ENCODE assay signal across 1 cellular context in the genomic region with DNA sequence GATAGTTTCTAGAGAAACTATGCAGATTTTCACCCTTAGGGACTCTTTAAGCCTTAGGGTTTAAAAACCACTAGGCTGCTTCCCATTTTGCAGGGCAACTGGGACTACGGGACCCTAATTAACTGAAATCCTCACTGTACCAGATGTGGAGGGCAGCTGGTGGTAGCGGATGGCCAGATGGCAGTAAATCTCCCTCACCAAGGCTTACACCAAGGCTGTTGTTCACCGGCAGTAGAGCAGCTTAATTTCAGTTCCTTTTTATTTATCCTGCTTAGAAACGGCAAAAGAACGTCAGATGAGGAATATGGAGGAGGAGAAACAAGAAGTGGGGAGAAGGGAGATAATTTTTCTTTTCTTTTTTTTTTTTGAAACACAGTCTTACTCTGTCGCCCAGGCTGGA.
A peak's percentile ranks its signal among the peaks of the same experiment; 100 is the strongest.
TF ChIP-seq lines count a peak whose summit lies in the region.

No MANE protein-coding gene starts in this region.

TF ChIP-seq in GM12878, 131 proteins besides CTCF, POLR2A, EP300 and RAD21 (continued from another document):
- TF ChIP-seq, protein P1, sequence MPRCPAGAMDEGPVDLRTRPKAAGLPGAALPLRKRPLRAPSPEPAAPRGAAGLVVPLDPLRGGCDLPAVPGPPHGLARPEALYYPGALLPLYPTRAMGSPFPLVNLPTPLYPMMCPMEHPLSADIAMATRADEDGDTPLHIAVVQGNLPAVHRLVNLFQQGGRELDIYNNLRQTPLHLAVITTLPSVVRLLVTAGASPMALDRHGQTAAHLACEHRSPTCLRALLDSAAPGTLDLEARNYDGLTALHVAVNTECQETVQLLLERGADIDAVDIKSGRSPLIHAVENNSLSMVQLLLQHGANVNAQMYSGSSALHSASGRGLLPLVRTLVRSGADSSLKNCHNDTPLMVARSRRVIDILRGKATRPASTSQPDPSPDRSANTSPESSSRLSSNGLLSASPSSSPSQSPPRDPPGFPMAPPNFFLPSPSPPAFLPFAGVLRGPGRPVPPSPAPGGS (IDR thresholded peaks at IDR 0.05; ENCODE audit: borderline replicate concordance, insufficient read depth, low read depth, low read length, poor library complexity, severe bottlenecking): no peak
- TF ChIP-seq, protein P2, sequence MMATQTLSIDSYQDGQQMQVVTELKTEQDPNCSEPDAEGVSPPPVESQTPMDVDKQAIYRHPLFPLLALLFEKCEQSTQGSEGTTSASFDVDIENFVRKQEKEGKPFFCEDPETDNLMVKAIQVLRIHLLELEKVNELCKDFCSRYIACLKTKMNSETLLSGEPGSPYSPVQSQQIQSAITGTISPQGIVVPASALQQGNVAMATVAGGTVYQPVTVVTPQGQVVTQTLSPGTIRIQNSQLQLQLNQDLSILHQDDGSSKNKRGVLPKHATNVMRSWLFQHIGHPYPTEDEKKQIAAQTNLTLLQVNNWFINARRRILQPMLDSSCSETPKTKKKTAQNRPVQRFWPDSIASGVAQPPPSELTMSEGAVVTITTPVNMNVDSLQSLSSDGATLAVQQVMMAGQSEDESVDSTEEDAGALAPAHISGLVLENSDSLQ (IDR thresholded peaks at IDR 0.05): no peak
- TF ChIP-seq NR2C2 (IDR thresholded peaks at IDR 0.05; ENCODE audit: borderline replicate concordance, control insufficient read depth, insufficient read length, low read depth): no peak
- TF ChIP-seq HDGF (IDR thresholded peaks at IDR 0.05): no peak
- no peak for TF ChIP-seq PML (IDR thresholded peaks at IDR 0.05; ENCODE audit: low read length)
- TF ChIP-seq FOS (IDR thresholded peaks at IDR 0.05; ENCODE audit: borderline replicate concordance, extremely low read depth, insufficient read length): no peak
- TF ChIP-seq, protein P3, sequence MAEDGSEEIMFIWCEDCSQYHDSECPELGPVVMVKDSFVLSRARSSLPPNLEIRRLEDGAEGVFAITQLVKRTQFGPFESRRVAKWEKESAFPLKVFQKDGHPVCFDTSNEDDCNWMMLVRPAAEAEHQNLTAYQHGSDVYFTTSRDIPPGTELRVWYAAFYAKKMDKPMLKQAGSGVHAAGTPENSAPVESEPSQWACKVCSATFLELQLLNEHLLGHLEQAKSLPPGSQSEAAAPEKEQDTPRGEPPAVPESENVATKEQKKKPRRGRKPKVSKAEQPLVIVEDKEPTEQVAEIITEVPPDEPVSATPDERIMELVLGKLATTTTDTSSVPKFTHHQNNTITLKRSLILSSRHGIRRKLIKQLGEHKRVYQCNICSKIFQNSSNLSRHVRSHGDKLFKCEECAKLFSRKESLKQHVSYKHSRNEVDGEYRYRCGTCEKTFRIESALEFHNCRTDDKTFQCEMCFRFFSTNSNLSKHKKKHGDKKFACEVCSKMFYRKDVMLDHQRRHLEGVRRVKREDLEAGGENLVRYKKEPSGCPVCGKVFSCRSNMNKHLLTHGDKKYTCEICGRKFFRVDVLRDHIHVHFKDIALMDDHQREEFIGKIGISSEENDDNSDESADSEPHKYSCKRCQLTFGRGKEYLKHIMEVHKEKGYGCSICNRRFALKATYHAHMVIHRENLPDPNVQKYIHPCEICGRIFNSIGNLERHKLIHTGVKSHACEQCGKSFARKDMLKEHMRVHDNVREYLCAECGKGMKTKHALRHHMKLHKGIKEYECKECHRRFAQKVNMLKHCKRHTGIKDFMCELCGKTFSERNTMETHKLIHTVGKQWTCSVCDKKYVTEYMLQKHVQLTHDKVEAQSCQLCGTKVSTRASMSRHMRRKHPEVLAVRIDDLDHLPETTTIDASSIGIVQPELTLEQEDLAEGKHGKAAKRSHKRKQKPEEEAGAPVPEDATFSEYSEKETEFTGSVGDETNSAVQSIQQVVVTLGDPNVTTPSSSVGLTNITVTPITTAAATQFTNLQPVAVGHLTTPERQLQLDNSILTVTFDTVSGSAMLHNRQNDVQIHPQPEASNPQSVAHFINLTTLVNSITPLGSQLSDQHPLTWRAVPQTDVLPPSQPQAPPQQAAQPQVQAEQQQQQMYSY (CRISPR knock-in tag; IDR thresholded peaks at IDR 0.05): no peak
- no peak for TF ChIP-seq SMAD5 (IDR thresholded peaks at IDR 0.05; ENCODE audit: low read depth)
- no peak for TF ChIP-seq NFXL1 (IDR thresholded peaks at IDR 0.05; ENCODE audit: borderline replicate concordance)
- TF ChIP-seq RAD51 (IDR thresholded peaks at IDR 0.05): no peak
- TF ChIP-seq ZNF622 (IDR thresholded peaks at IDR 0.05): no peak
- TF ChIP-seq SREBF2 (IDR thresholded peaks at IDR 0.05; ENCODE audit: low read length): no peak
- TF ChIP-seq, protein P4, sequence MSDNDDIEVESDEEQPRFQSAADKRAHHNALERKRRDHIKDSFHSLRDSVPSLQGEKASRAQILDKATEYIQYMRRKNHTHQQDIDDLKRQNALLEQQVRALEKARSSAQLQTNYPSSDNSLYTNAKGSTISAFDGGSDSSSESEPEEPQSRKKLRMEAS (IDR thresholded peaks at IDR 0.05; ENCODE audit: low read depth, low read length): no peak
- no peak for TF ChIP-seq MEF2A (IDR thresholded peaks at IDR 0.05; ENCODE audit: insufficient read depth, low read depth, low read length)
- TF ChIP-seq GABPA (IDR thresholded peaks at IDR 0.05; ENCODE audit: low read depth): no peak
- TF ChIP-seq, protein P5, sequence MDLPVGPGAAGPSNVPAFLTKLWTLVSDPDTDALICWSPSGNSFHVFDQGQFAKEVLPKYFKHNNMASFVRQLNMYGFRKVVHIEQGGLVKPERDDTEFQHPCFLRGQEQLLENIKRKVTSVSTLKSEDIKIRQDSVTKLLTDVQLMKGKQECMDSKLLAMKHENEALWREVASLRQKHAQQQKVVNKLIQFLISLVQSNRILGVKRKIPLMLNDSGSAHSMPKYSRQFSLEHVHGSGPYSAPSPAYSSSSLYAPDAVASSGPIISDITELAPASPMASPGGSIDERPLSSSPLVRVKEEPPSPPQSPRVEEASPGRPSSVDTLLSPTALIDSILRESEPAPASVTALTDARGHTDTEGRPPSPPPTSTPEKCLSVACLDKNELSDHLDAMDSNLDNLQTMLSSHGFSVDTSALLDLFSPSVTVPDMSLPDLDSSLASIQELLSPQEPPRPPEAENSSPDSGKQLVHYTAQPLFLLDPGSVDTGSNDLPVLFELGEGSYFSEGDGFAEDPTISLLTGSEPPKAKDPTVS (IDR thresholded peaks at IDR 0.05; ENCODE audit: low read depth, low read length): no peak
- TF ChIP-seq, protein P6, sequence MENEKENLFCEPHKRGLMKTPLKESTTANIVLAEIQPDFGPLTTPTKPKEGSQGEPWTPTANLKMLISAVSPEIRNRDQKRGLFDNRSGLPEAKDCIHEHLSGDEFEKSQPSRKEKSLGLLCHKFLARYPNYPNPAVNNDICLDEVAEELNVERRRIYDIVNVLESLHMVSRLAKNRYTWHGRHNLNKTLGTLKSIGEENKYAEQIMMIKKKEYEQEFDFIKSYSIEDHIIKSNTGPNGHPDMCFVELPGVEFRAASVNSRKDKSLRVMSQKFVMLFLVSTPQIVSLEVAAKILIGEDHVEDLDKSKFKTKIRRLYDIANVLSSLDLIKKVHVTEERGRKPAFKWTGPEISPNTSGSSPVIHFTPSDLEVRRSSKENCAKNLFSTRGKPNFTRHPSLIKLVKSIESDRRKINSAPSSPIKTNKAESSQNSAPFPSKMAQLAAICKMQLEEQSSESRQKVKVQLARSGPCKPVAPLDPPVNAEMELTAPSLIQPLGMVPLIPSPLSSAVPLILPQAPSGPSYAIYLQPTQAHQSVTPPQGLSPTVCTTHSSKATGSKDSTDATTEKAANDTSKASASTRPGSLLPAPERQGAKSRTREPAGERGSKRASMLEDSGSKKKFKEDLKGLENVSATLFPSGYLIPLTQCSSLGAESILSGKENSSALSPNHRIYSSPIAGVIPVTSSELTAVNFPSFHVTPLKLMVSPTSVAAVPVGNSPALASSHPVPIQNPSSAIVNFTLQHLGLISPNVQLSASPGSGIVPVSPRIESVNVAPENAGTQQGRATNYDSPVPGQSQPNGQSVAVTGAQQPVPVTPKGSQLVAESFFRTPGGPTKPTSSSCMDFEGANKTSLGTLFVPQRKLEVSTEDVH (IDR thresholded peaks at IDR 0.05; ENCODE audit: low read depth, partially characterized antibody): no peak
- no peak for TF ChIP-seq MTA2 (IDR thresholded peaks at IDR 0.05; ENCODE audit: low read depth)
- TF ChIP-seq HDAC6 (IDR thresholded peaks at IDR 0.05; ENCODE audit: unreplicated experiment): no peak
- TF ChIP-seq IKZF1 (conservative IDR thresholded peaks at IDR 0.05): peak; percentile 55
- TF ChIP-seq, protein P7, sequence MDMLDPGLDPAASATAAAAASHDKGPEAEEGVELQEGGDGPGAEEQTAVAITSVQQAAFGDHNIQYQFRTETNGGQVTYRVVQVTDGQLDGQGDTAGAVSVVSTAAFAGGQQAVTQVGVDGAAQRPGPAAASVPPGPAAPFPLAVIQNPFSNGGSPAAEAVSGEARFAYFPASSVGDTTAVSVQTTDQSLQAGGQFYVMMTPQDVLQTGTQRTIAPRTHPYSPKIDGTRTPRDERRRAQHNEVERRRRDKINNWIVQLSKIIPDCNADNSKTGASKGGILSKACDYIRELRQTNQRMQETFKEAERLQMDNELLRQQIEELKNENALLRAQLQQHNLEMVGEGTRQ (IDR thresholded peaks at IDR 0.05; ENCODE audit: borderline replicate concordance, low read depth, low read length): no peak
- TF ChIP-seq, protein P8, sequence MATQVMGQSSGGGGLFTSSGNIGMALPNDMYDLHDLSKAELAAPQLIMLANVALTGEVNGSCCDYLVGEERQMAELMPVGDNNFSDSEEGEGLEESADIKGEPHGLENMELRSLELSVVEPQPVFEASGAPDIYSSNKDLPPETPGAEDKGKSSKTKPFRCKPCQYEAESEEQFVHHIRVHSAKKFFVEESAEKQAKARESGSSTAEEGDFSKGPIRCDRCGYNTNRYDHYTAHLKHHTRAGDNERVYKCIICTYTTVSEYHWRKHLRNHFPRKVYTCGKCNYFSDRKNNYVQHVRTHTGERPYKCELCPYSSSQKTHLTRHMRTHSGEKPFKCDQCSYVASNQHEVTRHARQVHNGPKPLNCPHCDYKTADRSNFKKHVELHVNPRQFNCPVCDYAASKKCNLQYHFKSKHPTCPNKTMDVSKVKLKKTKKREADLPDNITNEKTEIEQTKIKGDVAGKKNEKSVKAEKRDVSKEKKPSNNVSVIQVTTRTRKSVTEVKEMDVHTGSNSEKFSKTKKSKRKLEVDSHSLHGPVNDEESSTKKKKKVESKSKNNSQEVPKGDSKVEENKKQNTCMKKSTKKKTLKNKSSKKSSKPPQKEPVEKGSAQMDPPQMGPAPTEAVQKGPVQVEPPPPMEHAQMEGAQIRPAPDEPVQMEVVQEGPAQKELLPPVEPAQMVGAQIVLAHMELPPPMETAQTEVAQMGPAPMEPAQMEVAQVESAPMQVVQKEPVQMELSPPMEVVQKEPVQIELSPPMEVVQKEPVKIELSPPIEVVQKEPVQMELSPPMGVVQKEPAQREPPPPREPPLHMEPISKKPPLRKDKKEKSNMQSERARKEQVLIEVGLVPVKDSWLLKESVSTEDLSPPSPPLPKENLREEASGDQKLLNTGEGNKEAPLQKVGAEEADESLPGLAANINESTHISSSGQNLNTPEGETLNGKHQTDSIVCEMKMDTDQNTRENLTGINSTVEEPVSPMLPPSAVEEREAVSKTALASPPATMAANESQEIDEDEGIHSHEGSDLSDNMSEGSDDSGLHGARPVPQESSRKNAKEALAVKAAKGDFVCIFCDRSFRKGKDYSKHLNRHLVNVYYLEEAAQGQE (IDR thresholded peaks at IDR 0.05; ENCODE audit: low read depth, low read length): no peak
- TF ChIP-seq SIN3A (IDR thresholded peaks at IDR 0.05; ENCODE audit: low read depth, low read length): no peak
- no peak for TF ChIP-seq BHLHE40 (IDR thresholded peaks at IDR 0.05; ENCODE audit: borderline replicate concordance in 1 of 2, low read depth in 2 of 2, low read length in 1 of 2)
- TF ChIP-seq, protein P9, sequence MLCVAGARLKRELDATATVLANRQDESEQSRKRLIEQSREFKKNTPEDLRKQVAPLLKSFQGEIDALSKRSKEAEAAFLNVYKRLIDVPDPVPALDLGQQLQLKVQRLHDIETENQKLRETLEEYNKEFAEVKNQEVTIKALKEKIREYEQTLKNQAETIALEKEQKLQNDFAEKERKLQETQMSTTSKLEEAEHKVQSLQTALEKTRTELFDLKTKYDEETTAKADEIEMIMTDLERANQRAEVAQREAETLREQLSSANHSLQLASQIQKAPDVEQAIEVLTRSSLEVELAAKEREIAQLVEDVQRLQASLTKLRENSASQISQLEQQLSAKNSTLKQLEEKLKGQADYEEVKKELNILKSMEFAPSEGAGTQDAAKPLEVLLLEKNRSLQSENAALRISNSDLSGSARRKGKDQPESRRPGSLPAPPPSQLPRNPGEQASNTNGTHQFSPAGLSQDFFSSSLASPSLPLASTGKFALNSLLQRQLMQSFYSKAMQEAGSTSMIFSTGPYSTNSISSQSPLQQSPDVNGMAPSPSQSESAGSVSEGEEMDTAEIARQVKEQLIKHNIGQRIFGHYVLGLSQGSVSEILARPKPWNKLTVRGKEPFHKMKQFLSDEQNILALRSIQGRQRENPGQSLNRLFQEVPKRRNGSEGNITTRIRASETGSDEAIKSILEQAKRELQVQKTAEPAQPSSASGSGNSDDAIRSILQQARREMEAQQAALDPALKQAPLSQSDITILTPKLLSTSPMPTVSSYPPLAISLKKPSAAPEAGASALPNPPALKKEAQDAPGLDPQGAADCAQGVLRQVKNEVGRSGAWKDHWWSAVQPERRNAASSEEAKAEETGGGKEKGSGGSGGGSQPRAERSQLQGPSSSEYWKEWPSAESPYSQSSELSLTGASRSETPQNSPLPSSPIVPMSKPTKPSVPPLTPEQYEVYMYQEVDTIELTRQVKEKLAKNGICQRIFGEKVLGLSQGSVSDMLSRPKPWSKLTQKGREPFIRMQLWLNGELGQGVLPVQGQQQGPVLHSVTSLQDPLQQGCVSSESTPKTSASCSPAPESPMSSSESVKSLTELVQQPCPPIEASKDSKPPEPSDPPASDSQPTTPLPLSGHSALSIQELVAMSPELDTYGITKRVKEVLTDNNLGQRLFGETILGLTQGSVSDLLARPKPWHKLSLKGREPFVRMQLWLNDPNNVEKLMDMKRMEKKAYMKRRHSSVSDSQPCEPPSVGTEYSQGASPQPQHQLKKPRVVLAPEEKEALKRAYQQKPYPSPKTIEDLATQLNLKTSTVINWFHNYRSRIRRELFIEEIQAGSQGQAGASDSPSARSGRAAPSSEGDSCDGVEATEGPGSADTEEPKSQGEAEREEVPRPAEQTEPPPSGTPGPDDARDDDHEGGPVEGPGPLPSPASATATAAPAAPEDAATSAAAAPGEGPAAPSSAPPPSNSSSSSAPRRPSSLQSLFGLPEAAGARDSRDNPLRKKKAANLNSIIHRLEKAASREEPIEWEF (IDR thresholded peaks at IDR 0.05; ENCODE audit: insufficient replicate concordance, low read depth, low read length): no peak
- TF ChIP-seq EED (IDR thresholded peaks at IDR 0.05; ENCODE audit: low read depth): peak; percentile 63
- no peak for TF ChIP-seq RUNX3 (IDR thresholded peaks at IDR 0.05; ENCODE audit: low read length)
